ENCODE assay signal across 1 cellular context in the genomic region with DNA sequence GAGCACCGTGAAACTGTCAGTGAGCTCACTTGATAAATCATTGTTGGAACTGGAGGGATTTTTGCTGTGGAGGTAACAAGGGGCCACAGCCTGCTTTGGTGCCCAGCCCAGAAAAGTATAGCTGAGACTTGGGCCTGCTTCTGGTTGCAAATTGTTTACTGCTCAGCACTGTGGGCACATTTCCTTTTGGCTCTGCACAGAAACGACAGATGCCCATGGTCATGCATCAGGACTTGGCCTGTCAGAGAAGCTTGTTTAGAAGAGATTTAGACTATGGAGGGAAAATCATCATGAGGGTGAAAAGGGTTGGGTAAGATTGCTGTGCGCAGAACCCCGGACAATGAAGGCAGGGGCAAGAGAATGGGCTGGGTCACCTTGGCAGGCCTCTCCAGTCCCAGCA.
TF ChIP-seq lines count a peak whose summit lies in the region.

No MANE protein-coding gene starts in this region.

TF ChIP-seq in HepG2, 621 proteins besides CTCF, POLR2A, EP300 and RAD21 (continued from another document):
- TF ChIP-seq ZHX1 (CRISPR knock-in tag; IDR thresholded peaks at IDR 0.05; ENCODE audit: low read depth), result no peak
- TF ChIP-seq CBX2 (IDR thresholded peaks at IDR 0.05; ENCODE audit: low read depth, low read length), result no peak
- no peak for TF ChIP-seq CBX2 (CRISPR knock-in tag; IDR thresholded peaks at IDR 0.05; ENCODE audit: low read depth)
- TF ChIP-seq MLLT10 (CRISPR knock-in tag; IDR thresholded peaks at IDR 0.05), result no peak
- no peak for TF ChIP-seq NFRKB (IDR thresholded peaks at IDR 0.05)
- TF ChIP-seq ZNF891 (CRISPR knock-in tag; IDR thresholded peaks at IDR 0.05), result no peak
- TF ChIP-seq, protein P1, sequence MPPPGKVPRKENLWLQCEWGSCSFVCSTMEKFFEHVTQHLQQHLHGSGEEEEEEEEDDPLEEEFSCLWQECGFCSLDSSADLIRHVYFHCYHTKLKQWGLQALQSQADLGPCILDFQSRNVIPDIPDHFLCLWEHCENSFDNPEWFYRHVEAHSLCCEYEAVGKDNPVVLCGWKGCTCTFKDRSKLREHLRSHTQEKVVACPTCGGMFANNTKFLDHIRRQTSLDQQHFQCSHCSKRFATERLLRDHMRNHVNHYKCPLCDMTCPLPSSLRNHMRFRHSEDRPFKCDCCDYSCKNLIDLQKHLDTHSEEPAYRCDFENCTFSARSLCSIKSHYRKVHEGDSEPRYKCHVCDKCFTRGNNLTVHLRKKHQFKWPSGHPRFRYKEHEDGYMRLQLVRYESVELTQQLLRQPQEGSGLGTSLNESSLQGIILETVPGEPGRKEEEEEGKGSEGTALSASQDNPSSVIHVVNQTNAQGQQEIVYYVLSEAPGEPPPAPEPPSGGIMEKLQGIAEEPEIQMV (CRISPR knock-in tag; IDR thresholded peaks at IDR 0.05; ENCODE audit: low read depth), result no peak
- TF ChIP-seq ZNF276 (CRISPR knock-in tag; IDR thresholded peaks at IDR 0.05; ENCODE audit: low read depth), result no peak
- TF ChIP-seq, protein P2, sequence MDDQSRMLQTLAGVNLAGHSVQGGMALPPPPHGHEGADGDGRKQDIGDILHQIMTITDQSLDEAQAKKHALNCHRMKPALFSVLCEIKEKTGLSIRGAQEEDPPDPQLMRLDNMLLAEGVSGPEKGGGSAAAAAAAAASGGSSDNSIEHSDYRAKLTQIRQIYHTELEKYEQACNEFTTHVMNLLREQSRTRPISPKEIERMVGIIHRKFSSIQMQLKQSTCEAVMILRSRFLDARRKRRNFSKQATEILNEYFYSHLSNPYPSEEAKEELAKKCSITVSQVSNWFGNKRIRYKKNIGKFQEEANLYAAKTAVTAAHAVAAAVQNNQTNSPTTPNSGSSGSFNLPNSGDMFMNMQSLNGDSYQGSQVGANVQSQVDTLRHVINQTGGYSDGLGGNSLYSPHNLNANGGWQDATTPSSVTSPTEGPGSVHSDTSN (CRISPR knock-in tag; IDR thresholded peaks at IDR 0.05; ENCODE audit: borderline replicate concordance), result no peak
- TF ChIP-seq, protein P3, sequence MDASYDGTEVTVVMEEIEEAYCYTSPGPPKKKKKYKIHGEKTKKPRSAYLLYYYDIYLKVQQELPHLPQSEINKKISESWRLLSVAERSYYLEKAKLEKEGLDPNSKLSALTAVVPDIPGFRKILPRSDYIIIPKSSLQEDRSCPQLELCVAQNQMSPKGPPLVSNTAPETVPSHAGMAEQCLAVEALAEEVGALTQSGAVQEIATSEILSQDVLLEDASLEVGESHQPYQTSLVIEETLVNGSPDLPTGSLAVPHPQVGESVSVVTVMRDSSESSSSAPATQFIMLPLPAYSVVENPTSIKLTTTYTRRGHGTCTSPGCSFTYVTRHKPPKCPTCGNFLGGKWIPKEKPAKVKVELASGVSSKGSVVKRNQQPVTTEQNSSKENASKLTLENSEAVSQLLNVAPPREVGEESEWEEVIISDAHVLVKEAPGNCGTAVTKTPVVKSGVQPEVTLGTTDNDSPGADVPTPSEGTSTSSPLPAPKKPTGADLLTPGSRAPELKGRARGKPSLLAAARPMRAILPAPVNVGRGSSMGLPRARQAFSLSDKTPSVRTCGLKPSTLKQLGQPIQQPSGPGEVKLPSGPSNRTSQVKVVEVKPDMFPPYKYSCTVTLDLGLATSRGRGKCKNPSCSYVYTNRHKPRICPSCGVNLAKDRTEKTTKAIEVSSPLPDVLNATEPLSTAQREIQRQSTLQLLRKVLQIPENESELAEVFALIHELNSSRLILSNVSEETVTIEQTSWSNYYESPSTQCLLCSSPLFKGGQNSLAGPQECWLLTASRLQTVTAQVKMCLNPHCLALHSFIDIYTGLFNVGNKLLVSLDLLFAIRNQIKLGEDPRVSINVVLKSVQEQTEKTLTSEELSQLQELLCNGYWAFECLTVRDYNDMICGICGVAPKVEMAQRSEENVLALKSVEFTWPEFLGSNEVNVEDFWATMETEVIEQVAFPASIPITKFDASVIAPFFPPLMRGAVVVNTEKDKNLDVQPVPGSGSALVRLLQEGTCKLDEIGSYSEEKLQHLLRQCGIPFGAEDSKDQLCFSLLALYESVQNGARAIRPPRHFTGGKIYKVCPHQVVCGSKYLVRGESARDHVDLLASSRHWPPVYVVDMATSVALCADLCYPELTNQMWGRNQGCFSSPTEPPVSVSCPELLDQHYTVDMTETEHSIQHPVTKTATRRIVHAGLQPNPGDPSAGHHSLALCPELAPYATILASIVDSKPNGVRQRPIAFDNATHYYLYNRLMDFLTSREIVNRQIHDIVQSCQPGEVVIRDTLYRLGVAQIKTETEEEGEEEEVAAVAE (CRISPR knock-in tag; IDR thresholded peaks at IDR 0.05; ENCODE audit: borderline replicate concordance), result no peak
- no peak for TF ChIP-seq ZBTB43 (CRISPR knock-in tag; conservative IDR thresholded peaks at IDR 0.05)
- TF ChIP-seq ZNF567 (CRISPR knock-in tag; IDR thresholded peaks at IDR 0.05; ENCODE audit: borderline replicate concordance), result no peak
- TF ChIP-seq NR2C2 (CRISPR knock-in tag; IDR thresholded peaks at IDR 0.05; ENCODE audit: borderline replicate concordance), result 0 out of 2 replicates have a peak, but pooled peaks have one; percentile 4
- TF ChIP-seq ZNF335 (CRISPR knock-in tag; IDR thresholded peaks at IDR 0.05), result no peak
- TF ChIP-seq ZFX (CRISPR knock-in tag; IDR thresholded peaks at IDR 0.05; ENCODE audit: low read depth), result peak; percentile 7; the same call in 1 of the 2 replicates
